Comparison of ENCODE assay signal across 20 cellular contexts in the genomic region with DNA sequence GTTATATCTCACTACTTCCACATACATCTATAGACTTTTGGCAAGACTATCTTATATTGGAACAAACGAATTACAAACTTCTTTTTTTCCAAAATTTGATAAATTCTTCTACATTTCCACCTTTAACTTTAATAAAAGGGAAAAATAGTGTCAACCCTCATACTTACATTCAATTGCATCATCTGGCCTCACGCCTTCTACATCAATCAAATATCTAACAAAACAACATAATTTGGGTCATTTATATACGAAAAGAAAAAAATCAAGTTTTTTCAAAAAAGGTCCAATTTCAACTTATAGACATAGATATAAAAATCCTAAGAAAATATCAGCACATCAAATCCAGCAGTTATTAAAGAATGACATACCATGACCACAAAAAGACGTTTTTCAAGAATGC. TPM values are rescaled to one million over a fixed set of nuclear protein-coding genes. Genes with fewer than 3 reads are reported as not detected.
DNase-seq lines count a peak whose midpoint lies in the region; ATAC-seq, FAIRE-seq and TF ChIP-seq lines count a peak whose summit lies in the region.
"Had no signal": no experiment of that assay in that cellular context is flagged by ENCODE, and none has a peak within 500 bp of the region (broad histone marks: within the 10 kb centered on the region; RNA-seq: fewer than 3 reads in every experiment).

No MANE protein-coding gene starts in this region.

- WGBS in pancreas, 2 donors: 89% methylated on average over 4 of the region's 4 CpGs

- H3K9me3 Mint-ChIP-seq in activated T-cell treated with anti-CD3 and anti-CD28 coated beads, Interleukin-2, amount 50 U/mL, for 72 hours: no peaks in the 10 kb centered on the region
- no peaks in the 10 kb centered on the region for H3K9me3 Mint-ChIP-seq in activated T-cell treated with anti-CD3 and anti-CD28 coated beads, Interleukin-2, amount 50 U/mL, for 4 hours
- no peaks in the 10 kb centered on the region for H3K9me3 Mint-ChIP-seq in chondrocyte (ENCODE audit: low read depth)
- H3K9me3 Mint-ChIP-seq: CD4-positive, alpha-beta memory T cell; HFFc6 had no signal

- H3K27me3 Mint-ChIP-seq in activated T-cell treated with anti-CD3 and anti-CD28 coated beads, Interleukin-2, amount 50 U/mL, for 72 hours (ENCODE audit: low read depth): no peaks in the 10 kb centered on the region
- no peaks in the 10 kb centered on the region for H3K27me3 Mint-ChIP-seq in activated T-cell treated with anti-CD3 and anti-CD28 coated beads, Interleukin-2, amount 50 U/mL, for 4 hours (ENCODE audit: low read depth)
- no peaks in the 10 kb centered on the region for H3K27me3 Mint-ChIP-seq in chondrocyte (ENCODE audit: low read depth)
- H3K27me3 Mint-ChIP-seq: CD4-positive, alpha-beta memory T cell had no signal

- DNase-seq in activated T-cell treated with anti-CD3 and anti-CD28 coated beads, Interleukin-2, amount 50 U/mL, for 72 hours: no peak
- DNase-seq in activated T-cell treated with anti-CD3 and anti-CD28 coated beads, Interleukin-2, amount 50 U/mL, for 4 hours: no peak
- DNase-seq in OCI-M1 (lab: John Stamatoyannopoulos, UW): peak; percentile 5
- no peak for DNase-seq in chondrocyte (ENCODE audit: low spot score)
- no peak for DNase-seq in pancreas
- no peak for DNase-seq in NCI-H2171 treated with DMSO at 0.1 percent for 48 hours (lab: John Stamatoyannopoulos, UW)
- no peak for DNase-seq in T-helper 1 cell
- DNase-seq: 8988T; C1 segment of cervical spinal cord; Caco-2; CD4-positive, alpha-beta memory T cell; DMS153; DND-41; GM23248; HFFc6 had no signal

- peaks cover 12 to 46% of the 10 kb centered on the region in 2 donors for H3K36me3 Mint-ChIP-seq in activated T-cell treated with anti-CD3 and anti-CD28 coated beads, Interleukin-2, amount 50 U/mL, for 72 hours (ENCODE audit: insufficient read depth in 2 of 2)
- peaks cover 45% of the 10 kb centered on the region for H3K36me3 Mint-ChIP-seq in activated T-cell treated with anti-CD3 and anti-CD28 coated beads, Interleukin-2, amount 50 U/mL, for 4 hours (ENCODE audit: insufficient read depth)
- H3K36me3 Mint-ChIP-seq in chondrocyte (ENCODE audit: low read depth): peaks cover 46% of the 10 kb centered on the region

- no peaks in the 10 kb centered on the region for H3K27me3 ChIP-seq in pancreas

- TF ChIP-seq CTCF in chondrocyte (IDR thresholded peaks at IDR 0.05): no peak
- no peak for TF ChIP-seq CTCF in pancreas (IDR thresholded peaks at IDR 0.05)

- no peak overlapping the region for H3K4me3 Mint-ChIP-seq in activated T-cell treated with anti-CD3 and anti-CD28 coated beads, Interleukin-2, amount 50 U/mL, for 72 hours
- no peak overlapping the region for H3K4me3 Mint-ChIP-seq in activated T-cell treated with anti-CD3 and anti-CD28 coated beads, Interleukin-2, amount 50 U/mL, for 4 hours
- no peak overlapping the region for H3K4me3 Mint-ChIP-seq in chondrocyte (ENCODE audit: unreplicated experiment)
- H3K4me3 Mint-ChIP-seq: CD4-positive, alpha-beta memory T cell; HFFc6 had no signal

- H3K9me3 ChIP-seq in pancreas: no peaks in the 10 kb centered on the region
- H3K9me3 ChIP-seq: Caco-2, HAP-1 had no signal

- H3K4me3 ChIP-seq in pancreas: no peak overlapping the region
- H3K4me3 ChIP-seq: GM23248, HAP-1 had no signal

- no peak overlapping the region for H3K27ac ChIP-seq in pancreas
- H3K27ac ChIP-seq: GM23248 had no signal

- H3K27ac Mint-ChIP-seq in activated T-cell treated with anti-CD3 and anti-CD28 coated beads, Interleukin-2, amount 50 U/mL, for 72 hours: peak overlapping the region; percentile 45
- H3K27ac Mint-ChIP-seq in chondrocyte (ENCODE audit: unreplicated experiment): peak overlapping the region; percentile 49
- H3K27ac Mint-ChIP-seq: HFFc6 had no signal

- intact Hi-C loops in pancreas (cut with DNase I): no loop called here

- H3K36me3 ChIP-seq in pancreas: peaks cover 4 to 43% (median 18%) of the 10 kb centered on the region in 3 donors

- FAIRE-seq in pancreas (lab: Jason Lieb, UNC): peak; percentile 45
- FAIRE-seq: GM12892 had no signal

- H3K4me1 ChIP-seq in pancreas: no peaks in the 10 kb centered on the region
- H3K4me1 ChIP-seq: Caco-2, HAP-1 had no signal

- ATAC-seq in activated T-cell treated with anti-CD3 and anti-CD28 coated beads, Interleukin-2, amount 50 U/mL, for 72 hours (replicated peaks in 1 of 2): no peak
- ATAC-seq in activated T-cell treated with anti-CD3 and anti-CD28 coated beads, Interleukin-2, amount 50 U/mL, for 4 hours: no peak
- ATAC-seq in pancreas (no peak), GM19395 (IDR thresholded peaks at IDR 0.05; ENCODE audit: unreplicated experiment) (no peak)

- H3K4me1 Mint-ChIP-seq in activated T-cell treated with anti-CD3 and anti-CD28 coated beads, Interleukin-2, amount 50 U/mL, for 72 hours (ENCODE audit: low read depth): peaks cover 7% of the 10 kb centered on the region
- peaks cover 13% of the 10 kb centered on the region for H3K4me1 Mint-ChIP-seq in activated T-cell treated with anti-CD3 and anti-CD28 coated beads, Interleukin-2, amount 50 U/mL, for 4 hours (ENCODE audit: low read depth)
- H3K4me1 Mint-ChIP-seq in chondrocyte (ENCODE audit: low read depth): peaks cover 10% of the 10 kb centered on the region

RNA-seq across cellular contexts. Expression of gene DUSP11, which starts 12.9 kb away (rescaled TPM):
- 10 to 100 TPM; 35.1 to 35.8 TPM for total RNA-seq in activated T-cell treated with anti-CD3 and anti-CD28 coated beads, Interleukin-2, amount 50 U/mL, for 72 hours
- 10 to 100 TPM; 33.2 to 35.4 (median 34.2) TPM for total RNA-seq in activated T-cell treated with anti-CD3 and anti-CD28 coated beads, Interleukin-2, amount 50 U/mL, for 4 hours
- total RNA-seq in chondrocyte: 21.5 to 30.2 TPM (median 22.9 TPM) in 3 replicates
- total RNA-seq in pancreas: 10 to 100 TPM in 1 of 6 donors, 1 to 10 TPM in 5; 4.7 to 12.1 (median 6.8) TPM
- polyA plus RNA-seq in pancreas: 10 to 100 TPM in 1 of 2 donors, 1 to 10 TPM in 1; 7.3 to 11.7 TPM

RNA-seq across cellular contexts. Expression of gene C2orf78, which starts 17.0 kb away (rescaled TPM):
- not detected for total RNA-seq in activated T-cell treated with anti-CD3 and anti-CD28 coated beads, Interleukin-2, amount 50 U/mL, for 72 hours
- total RNA-seq in activated T-cell treated with anti-CD3 and anti-CD28 coated beads, Interleukin-2, amount 50 U/mL, for 4 hours: not detected
- not detected in 3 replicates for total RNA-seq in chondrocyte
- total RNA-seq in pancreas: not detected
- not detected for polyA plus RNA-seq in pancreas
- total RNA-seq: A673; Caco-2; CD4-positive, alpha-beta memory T cell; GM23248; HFFc6 had no signal
- polyA plus RNA-seq: BJ; CD4-positive, alpha-beta memory T cell; GM23248 had no signal

RNA-seq across cellular contexts. Expression of gene TPRKB, which starts 29.8 kb away (rescaled TPM):
- 10 to 100 TPM; 30.1 to 30.3 TPM for total RNA-seq in activated T-cell treated with anti-CD3 and anti-CD28 coated beads, Interleukin-2, amount 50 U/mL, for 72 hours
- total RNA-seq in activated T-cell treated with anti-CD3 and anti-CD28 coated beads, Interleukin-2, amount 50 U/mL, for 4 hours: 10 to 100 TPM; 43.3 to 43.8 (median 43.6) TPM
- total RNA-seq in chondrocyte: 13.6 to 20.5 TPM (median 14.2 TPM) in 3 replicates
- 10 to 100 TPM; 10.1 to 14.6 (median 11.7) TPM for total RNA-seq in pancreas
- 10 to 100 TPM; 30.6 to 31.0 TPM for polyA plus RNA-seq in pancreas
